ENCODE assay signal across 8 cellular contexts in genomic region chr18:47175895-47176575, GRCh38. TPM values are rescaled to one million over a fixed set of nuclear protein-coding genes. Genes with fewer than 3 reads are reported as not detected.
A peak's percentile ranks its signal among the peaks of the same experiment; 100 is the strongest.
DNase-seq lines count a peak whose midpoint lies in the region; ATAC-seq, FAIRE-seq and TF ChIP-seq lines count a peak whose summit lies in the region.

IER3IP1 (minus strand) TSS chr18:47176364; CDS start chr18:47176277, 87 bp downstream.

- no peaks in the 10 kb centered on the region for H3K36me3 ChIP-seq in uterus

- no peaks in the 10 kb centered on the region for H3K27me3 ChIP-seq in uterus

- ATAC-seq in HG02798 (IDR thresholded peaks at IDR 0.05; ENCODE audit: poor library complexity, unreplicated experiment) (peak; percentile 94), left ventricle myocardium superior (peak; percentile 99)

- peak; percentile 73 for DNase-seq in GM12891 (ENCODE audit: insufficient read length, low spot score)
- DNase-seq in NCI-H1436 treated with DMSO at 0.1 percent for 48 hours (lab: John Stamatoyannopoulos, UW), result peak; percentile 56
- peak; percentile 89 for DNase-seq in amniotic epithelial cell (ENCODE audit: low read depth)
- peak; percentile 93 for DNase-seq in left ventricle myocardium superior
- DNase-seq in putamen (ENCODE audit: low spot score), result peak; percentile 94
- peak; percentile 91 to 94 for DNase-seq in uterus

- intact Hi-C loops in T-helper 1 cell treated with Interleukin-12 subunit alpha and Interleukin-12 subunit beta and Interleukin-4 antibody, amounts not matched to agents 30 ng/mL and 1 ng/mL, for 36 hours (cut with micrococcal nuclease), result loop anchor here (1.0 to 10.0 kb wide), 5 partner anchors 26 to 1359 kb away; partner anchors contain the start of genes CTIF, HDHD2, KATNAL2 and PIAS2
- intact Hi-C loops in left ventricle myocardium superior (cut with micrococcal nuclease), result no loop called here
- intact Hi-C loops in uterus (cut with DNase I; ENCODE audit: low total_unique reads), result no loop called here

- H3K27ac ChIP-seq in uterus, result peak within 1 kb of the TSS; percentile 61 to 75

- H3K4me1 ChIP-seq in uterus, result peaks cover 0 to 6% of the 10 kb centered on the region in 2 donors

- TF ChIP-seq POLR2A in GM12891 (IDR thresholded peaks at IDR 0.05; ENCODE audit: low read depth, low read length) (peak; percentile 69), uterus (IDR thresholded peaks at IDR 0.05) (peak; percentile 23 to 65)

- peak within 1 kb of the TSS; percentile 87 to 96 for H3K4me3 ChIP-seq in uterus

- FAIRE-seq in GM12891 (lab: Jason Lieb, UNC), result peak; percentile 75

- H3K9me3 ChIP-seq in uterus, result no peaks in the 10 kb centered on the region

- peak; percentile 20 to 37 (median 24) for TF ChIP-seq CTCF in uterus (IDR thresholded peaks at IDR 0.05)

TF ChIP-seq in GM12891, 5 proteins besides CTCF, POLR2A, EP300 and RAD21:
- TF ChIP-seq TAF1 (IDR thresholded peaks at IDR 0.05; ENCODE audit: low read depth, low read length), result no peak; the same call in 1 of the 2 replicates
- no peak for TF ChIP-seq SPI1 (IDR thresholded peaks at IDR 0.05; ENCODE audit: low read depth, low read length)
- TF ChIP-seq POLR2AphosphoS5 (IDR thresholded peaks at IDR 0.05; ENCODE audit: low read depth, low read length), result peak; percentile 52; the same call in 1 of the 2 replicates
- TF ChIP-seq PAX5 (IDR thresholded peaks at IDR 0.05; ENCODE audit: insufficient read depth, low read length, severe bottlenecking), result no peak
- TF ChIP-seq POU2F2 (IDR thresholded peaks at IDR 0.05; ENCODE audit: low read depth, low read length), result no peak

RNA-seq across cellular contexts. Expression of gene IER3IP1, which starts in this region (rescaled TPM):
- polyA plus RNA-seq in GM12891 (2012; ENCODE audit: low read depth, missing spikeins), result 13.7 TPM
- total RNA-seq in T-helper 1 cell treated with Interleukin-12 subunit alpha and Interleukin-12 subunit beta and Interleukin-4 antibody, amounts not matched to agents 30 ng/mL and 1 ng/mL, for 36 hours, result 12.6 and 13.2 TPM in 2 replicates
- total RNA-seq in left ventricle myocardium superior (10.3 TPM), uterus (10 to 100 TPM; 10.6 to 27.9 (median 12.8) TPM)

Comparison
In these comparisons a context has a peak if more than half of its experiments do, and no peak if none do; other contexts are left out.
1. Peak in every context shown above with its lines: DNase-seq, ATAC-seq, H3K4me3 ChIP-seq and H3K27ac ChIP-seq.